Comparison of ENCODE assay signal across 1 cellular context in genomic region chrX:46200423-46200822, GRCh38.
TF ChIP-seq lines count a peak whose summit lies in the region.

No MANE protein-coding gene starts in this region.

TF ChIP-seq in SK-N-SH, 30 proteins besides CTCF, POLR2A, EP300 and RAD21 (continued from another document):
- no peak for TF ChIP-seq IRF3 (IDR thresholded peaks at IDR 0.05; ENCODE audit: low read depth, low read length)
- no peak for TF ChIP-seq FOSL2 (IDR thresholded peaks at IDR 0.05; ENCODE audit: borderline replicate concordance, low read depth)
- TF ChIP-seq RXRA (IDR thresholded peaks at IDR 0.05; ENCODE audit: borderline replicate concordance, low read depth): 0 out of 2 replicates have a peak, but pooled peaks have one; percentile 32
- TF ChIP-seq EZH2phosphoT487 (IDR thresholded peaks at IDR 0.05; ENCODE audit: borderline replicate concordance, low read depth): no peak
- no peak for TF ChIP-seq ZBTB33 (IDR thresholded peaks at IDR 0.05; ENCODE audit: borderline replicate concordance, low read depth)
- TF ChIP-seq GABPA (IDR thresholded peaks at IDR 0.05; ENCODE audit: low read depth): no peak
- TF ChIP-seq CHD2 (IDR thresholded peaks at IDR 0.05; ENCODE audit: low read length, partially characterized antibody): no peak
- no peak for TF ChIP-seq MXI1 (IDR thresholded peaks at IDR 0.05; ENCODE audit: low read depth, low read length)
- peak; percentile 47; the same call in 1 of the 2 replicates for TF ChIP-seq POLR2AphosphoS5 (IDR thresholded peaks at IDR 0.05; ENCODE audit: low read depth, low read length)
- peak; percentile 69; the same call in 1 of the 2 replicates for TF ChIP-seq NFIC (IDR thresholded peaks at IDR 0.05; ENCODE audit: borderline replicate concordance)
- TF ChIP-seq GATA2 (CRISPR knock-in tag; IDR thresholded peaks at IDR 0.05): no peak
- peak; percentile 81 for TF ChIP-seq TCF12 (IDR thresholded peaks at IDR 0.05)
- no peak for TF ChIP-seq TEAD4 (IDR thresholded peaks at IDR 0.05; ENCODE audit: borderline replicate concordance, insufficient read depth)
- no peak for TF ChIP-seq FOXM1 (IDR thresholded peaks at IDR 0.05; ENCODE audit: low read depth)
- no peak for TF ChIP-seq RFX5 (IDR thresholded peaks at IDR 0.05; ENCODE audit: low read length)
- TF ChIP-seq JUND (IDR thresholded peaks at IDR 0.05): peak; percentile 34; the same call in 1 of the 2 replicates
- no peak for TF ChIP-seq YY1 (IDR thresholded peaks at IDR 0.05; ENCODE audit: low read depth)
- TF ChIP-seq RCOR1 (IDR thresholded peaks at IDR 0.05; ENCODE audit: low read length): no peak
- TF ChIP-seq SMC3 (IDR thresholded peaks at IDR 0.05; ENCODE audit: low read depth, low read length): no peak
